Comparison of ENCODE assay signal across 9 cellular contexts in the genomic region with DNA sequence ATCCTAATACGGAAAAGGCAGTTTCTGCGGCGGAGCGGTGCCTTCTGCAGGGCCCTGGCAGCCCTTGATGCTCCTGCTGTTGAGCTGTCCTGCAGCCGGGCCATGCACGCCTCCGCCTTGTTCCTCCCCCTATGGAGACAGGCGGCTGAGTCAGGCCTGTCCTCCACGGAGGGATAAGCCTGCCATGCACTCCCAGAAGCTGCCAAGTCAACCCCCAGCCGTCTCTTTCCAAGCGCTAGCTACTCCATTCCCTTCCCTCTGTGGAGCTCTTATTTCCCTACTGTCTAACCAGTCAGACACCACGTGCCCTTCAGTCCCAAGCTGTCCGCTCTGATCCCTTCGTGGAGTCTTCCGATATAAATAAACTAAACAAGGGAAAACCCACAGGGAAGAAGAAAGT.
DNase-seq lines count a peak whose midpoint lies in the region; TF ChIP-seq lines count a peak whose summit lies in the region.
"Had no signal": no experiment of that assay in that cellular context is flagged by ENCODE, and none has a peak within 500 bp of the region (broad histone marks: within the 10 kb centered on the region; RNA-seq: fewer than 3 reads in every experiment).

No MANE protein-coding gene starts in this region.

- DNase-seq in NT2/D1 (ENCODE audit: low read depth, low spot score) (no peak), esophagus squamous epithelium (lab: John Stamatoyannopoulos, UW) (no peak), GM10266 (ENCODE audit: extremely low spot score) (no peak), NCI-H1048 (lab: John Stamatoyannopoulos, UW) (no peak), activated gamma-delta T cell (lab: John Stamatoyannopoulos, UW) (no peak), HuH-7.5 (ENCODE audit: low spot score) (no peak)
- DNase-seq: CD4-positive, CD25-positive, alpha-beta regulatory T cell had no signal

- TF ChIP-seq CTCF in esophagus squamous epithelium (IDR thresholded peaks at IDR 0.05) (no peak), GM10266 (IDR thresholded peaks at IDR 0.05; ENCODE audit: control insufficient read depth, insufficient read depth, low read depth, missing control alignments) (no peak)

- no peaks in the 10 kb centered on the region for H3K9me3 ChIP-seq in NT2/D1 (ENCODE audit: insufficient read depth, low read length)
- no peaks in the 10 kb centered on the region for H3K9me3 ChIP-seq in esophagus squamous epithelium
- no peaks in the 10 kb centered on the region for H3K9me3 ChIP-seq in muscle layer of colon (ENCODE audit: low read length)

- H3K9ac ChIP-seq in NT2/D1 (ENCODE audit: insufficient read length, low read depth) (peak overlapping the region; percentile 56), muscle layer of colon (ENCODE audit: low read length) (no peak overlapping the region)

- H2AFZ ChIP-seq in ACC112 (ENCODE audit: low read length, unreplicated experiment) = peak overlapping the region; percentile 87

- 29 to 34% methylated on average over 14 to 15 of the region's 15 CpGs for whole genome bisulfite sequencing in esophagus squamous epithelium, 2 donors

- H3K4me1 ChIP-seq in ACC112 (ENCODE audit: control insufficient read depth, insufficient read depth, low read length, unreplicated experiment) = peaks cover 36% of the 10 kb centered on the region
- H3K4me1 ChIP-seq in NT2/D1 (ENCODE audit: insufficient read depth, insufficient read length) = peaks cover 16% of the 10 kb centered on the region
- peaks cover 0 to 19% (median 11%) of the 10 kb centered on the region in 3 donors for H3K4me1 ChIP-seq in esophagus squamous epithelium
- peaks cover 30% of the 10 kb centered on the region for H3K4me1 ChIP-seq in muscle layer of colon (ENCODE audit: insufficient read depth, low read length)

- H3K27ac ChIP-seq in ACC112 (ENCODE audit: low read depth, low read length) = peak overlapping the region; percentile 37; the same call in 1 of the 2 replicates
- peak overlapping the region in 3 of 4 donors; percentile 13 to 60 (median 28) for H3K27ac ChIP-seq in esophagus squamous epithelium
- peak overlapping the region; percentile 64 for H3K27ac ChIP-seq in muscle layer of colon (ENCODE audit: low read depth, low read length)

- intact Hi-C loops in esophagus squamous epithelium (cut with DNase I) = loop anchor here (5.0 to 10.0 kb wide), 3 partner anchors 328 to 1155 kb away; no protein-coding TSS in a partner anchor

- H3K4me3 ChIP-seq in ACC112 (ENCODE audit: low read depth, low read length) (peak overlapping the region; percentile 58), NT2/D1 (ENCODE audit: insufficient read length, low read depth) (peak overlapping the region; percentile 9), esophagus squamous epithelium (peak overlapping the region in 1 of 4 donors; percentile 24), muscle layer of colon (ENCODE audit: low read depth in 1 of 2, low read length in 2 of 2) (no peak overlapping the region)

- TF ChIP-seq POLR2A in esophagus squamous epithelium (IDR thresholded peaks at IDR 0.05) = no peak

- H3K27me3 ChIP-seq in ACC112 (ENCODE audit: insufficient read depth, low read length) (no peaks in the 10 kb centered on the region), NT2/D1 (ENCODE audit: insufficient read depth, insufficient read length) (peaks cover 2% of the 10 kb centered on the region), esophagus squamous epithelium (no peaks in the 10 kb centered on the region), muscle layer of colon (ENCODE audit: control insufficient read depth in 1 of 2, insufficient read depth in 2 of 2, low read length in 2 of 2) (no peaks in the 10 kb centered on the region)

- H3K79me2 ChIP-seq in ACC112 (ENCODE audit: control insufficient read depth, insufficient read depth, low read length, unreplicated experiment) = no peaks in the 10 kb centered on the region

- H3K36me3 ChIP-seq in ACC112 (ENCODE audit: insufficient read depth, low read length) (no peaks in the 10 kb centered on the region), NT2/D1 (ENCODE audit: insufficient read depth, insufficient read length, low read length) (no peaks in the 10 kb centered on the region), esophagus squamous epithelium (no peaks in the 10 kb centered on the region), muscle layer of colon (ENCODE audit: insufficient read depth, low read length) (no peaks in the 10 kb centered on the region)

Comparison
In these comparisons a context has a peak if more than half of its experiments do, and no peak if none do; other contexts are left out.
1. H3K4me3 ChIP-seq: peak in ACC112 (single experiment) and NT2/D1 (single experiment); none in muscle layer of colon (0 of 2).
2. Peak in every context shown above with its lines, with median percentiles within 50 percentile points of each other: H3K27ac ChIP-seq.